In the genomic region with DNA sequence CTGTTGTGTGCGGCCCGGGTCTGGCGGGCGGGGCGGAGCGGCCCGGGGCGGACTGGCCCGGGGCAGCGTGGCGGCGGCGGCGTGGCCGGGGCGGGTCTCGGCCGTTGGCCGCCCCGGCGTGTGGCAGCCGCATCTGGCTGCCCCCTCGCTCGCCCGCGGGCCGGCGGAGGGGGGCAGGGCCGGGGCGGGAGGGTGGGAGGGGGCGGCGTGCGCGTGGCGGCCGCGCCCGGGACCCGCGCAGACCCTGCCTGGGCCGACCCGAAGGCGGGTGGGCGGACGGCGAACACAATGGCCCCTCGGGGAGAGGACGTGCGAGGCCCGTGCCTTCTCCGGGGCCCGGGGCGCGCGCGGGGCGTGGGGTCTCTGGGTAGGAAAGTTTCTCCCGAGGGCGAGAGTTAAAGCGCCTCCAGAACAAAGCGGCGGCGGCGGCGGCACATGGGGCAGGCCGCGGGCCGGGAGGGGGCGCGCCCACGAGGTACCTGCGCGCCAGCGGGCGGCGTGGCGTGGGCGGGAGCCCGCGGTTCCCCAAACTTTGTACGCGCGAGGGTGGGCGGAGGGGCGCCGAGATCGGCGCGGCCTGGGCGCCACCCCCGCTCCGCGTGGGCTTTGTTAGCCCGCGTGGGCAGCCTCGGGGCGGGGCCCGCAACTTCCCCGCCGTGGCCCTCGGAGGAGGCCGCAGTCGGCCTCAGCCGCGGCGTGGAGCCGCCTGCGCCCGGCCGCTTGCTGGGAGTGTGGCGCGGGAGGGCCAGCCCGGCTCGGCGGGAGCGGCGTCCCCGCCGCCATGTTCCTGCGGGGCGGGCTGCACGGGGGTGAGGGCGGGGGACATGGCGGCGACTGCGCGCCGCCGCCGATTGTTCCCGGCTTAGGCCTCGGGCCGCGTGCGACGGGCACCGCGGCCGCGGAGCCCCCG, we compare ENCODE assay signal across 8 cellular contexts. TPM values are rescaled to one million over a fixed set of nuclear protein-coding genes. Genes with fewer than 3 reads are reported as not detected.
A peak's percentile ranks its signal among the peaks of the same experiment; 100 is the strongest.
DNase-seq lines count a peak whose midpoint lies in the region; ATAC-seq and TF ChIP-seq lines count a peak whose summit lies in the region.

No MANE protein-coding gene starts in this region.

- H3K36me3 Mint-ChIP-seq in activated naive CD4-positive, alpha-beta T cell treated with anti-CD3 and anti-CD28 coated beads, Interleukin-2, amount 50 U/mL, for 24 hours, result peaks cover 30% of the 10 kb centered on the region

- peak overlapping the region; percentile 41 for H3K27ac Mint-ChIP-seq in activated naive CD4-positive, alpha-beta T cell treated with anti-CD3 and anti-CD28 coated beads, Interleukin-2, amount 50 U/mL, for 24 hours

- peaks cover 47% of the 10 kb centered on the region for H3K4me1 Mint-ChIP-seq in activated naive CD4-positive, alpha-beta T cell treated with anti-CD3 and anti-CD28 coated beads, Interleukin-2, amount 50 U/mL, for 24 hours

- peaks cover 31% of the 10 kb centered on the region for H3K4me1 ChIP-seq in cardiac muscle cell (ENCODE audit: low read depth)
- no peaks in the 10 kb centered on the region for H3K4me1 ChIP-seq in urinary bladder (ENCODE audit: insufficient read depth)

- DNase-seq in NCI-H524 (lab: John Stamatoyannopoulos, UW), result peak; percentile 35 to 83
- DNase-seq in NCI-H524 treated with DMSO at 0.1 percent for 48 hours (lab: John Stamatoyannopoulos, UW), result no peak
- peak; percentile 38 for DNase-seq in RPMI8226
- peak; percentile 34 to 91 for DNase-seq in cardiac muscle cell (ENCODE audit: low read depth in 1 of 2, low spot score in 1 of 2)
- peak; percentile 88 for DNase-seq in posterior vena cava (ENCODE audit: low spot score)

- H3K4me3 ChIP-seq in cardiac muscle cell (peak overlapping the region; percentile 88), urinary bladder (ENCODE audit: low read depth, low read length) (peak overlapping the region; percentile 100)

- peaks cover 13% of the 10 kb centered on the region for H3K36me3 ChIP-seq in cardiac muscle cell
- peaks cover 2% of the 10 kb centered on the region for H3K36me3 ChIP-seq in urinary bladder (ENCODE audit: insufficient read depth)

- ATAC-seq in HG02938 (IDR thresholded peaks at IDR 0.05; ENCODE audit: unreplicated experiment), result peak; percentile 32

- intact Hi-C loops in posterior vena cava (cut with DNase I), result no loop called here

- H3K9me3 ChIP-seq in cardiac muscle cell (ENCODE audit: low read depth), result no peaks in the 10 kb centered on the region

- TF ChIP-seq CTCF in cardiac muscle cell (IDR thresholded peaks at IDR 0.05; ENCODE audit: low read depth, low read length), result no peak

- peak overlapping the region; percentile 98 for H3K27ac ChIP-seq in cardiac muscle cell
- H3K27ac ChIP-seq in urinary bladder (ENCODE audit: low read depth), result peak overlapping the region; percentile 94

- H3K4me3 Mint-ChIP-seq in activated naive CD4-positive, alpha-beta T cell treated with anti-CD3 and anti-CD28 coated beads, Interleukin-2, amount 50 U/mL, for 24 hours, result no peak overlapping the region

- H3K9me3 Mint-ChIP-seq in activated naive CD4-positive, alpha-beta T cell treated with anti-CD3 and anti-CD28 coated beads, Interleukin-2, amount 50 U/mL, for 24 hours, result no peaks in the 10 kb centered on the region

- no peaks in the 10 kb centered on the region for H3K27me3 Mint-ChIP-seq in activated naive CD4-positive, alpha-beta T cell treated with anti-CD3 and anti-CD28 coated beads, Interleukin-2, amount 50 U/mL, for 24 hours

- H3K27me3 ChIP-seq in cardiac muscle cell, result no peaks in the 10 kb centered on the region

- WGBS in urinary bladder, result under 1% methylated on average over 141 of the region's 141 CpGs

RNA-seq across cellular contexts. Expression of a gene that starts 0.8 kb away (rescaled TPM):
- total RNA-seq in cardiac muscle cell, result 3.4 and 13.1 TPM in 2 replicates
- 1.5 and 3.1 TPM in 2 replicates for polyA plus RNA-seq in cardiac muscle cell
- 1 to 10 TPM; 2.6 to 3.4 TPM for total RNA-seq in posterior vena cava
- 9.0 TPM for total RNA-seq in urinary bladder
- 0.53 TPM for polyA plus RNA-seq in urinary bladder

RNA-seq across cellular contexts. Expression of a gene that starts 50.2 kb away (rescaled TPM):
- total RNA-seq in cardiac muscle cell, result 2.7 and 3.3 TPM in 2 replicates
- polyA plus RNA-seq in cardiac muscle cell, result 0.97 and 3.6 TPM in 2 replicates
- total RNA-seq in posterior vena cava, result under 1 TPM; 0.37 to 0.52 TPM
- 5.0 TPM for total RNA-seq in urinary bladder
- 0.06 TPM for polyA plus RNA-seq in urinary bladder
